ENCODE assay signal across 8 cellular contexts in genomic region chr17:81394377-81394747, GRCh38. TPM values are rescaled to one million over a fixed set of nuclear protein-coding genes. Genes with fewer than 3 reads are reported as not detected.
A peak's percentile ranks its signal among the peaks of the same experiment; 100 is the strongest.
DNase-seq lines count a peak whose midpoint lies in the region; ATAC-seq and TF ChIP-seq lines count a peak whose summit lies in the region.

No MANE protein-coding gene starts in this region.

- TF ChIP-seq CTCF in ascending aorta (IDR thresholded peaks at IDR 0.05) (peak in 1 of 3 experiments; percentile 14), upper lobe of right lung (IDR thresholded peaks at IDR 0.05) (no peak)

- no peaks in the 10 kb centered on the region for H3K27me3 ChIP-seq in ascending aorta
- no peaks in the 10 kb centered on the region for H3K27me3 ChIP-seq in upper lobe of right lung

- H3K27ac Mint-ChIP-seq in activated naive CD4-positive, alpha-beta T cell treated with anti-CD3 and anti-CD28 coated beads, Interleukin-2, amount 50 U/mL, for 24 hours: peak overlapping the region; percentile 39
- no peak overlapping the region for H3K27ac Mint-ChIP-seq in activated naive CD4-positive, alpha-beta T cell treated with anti-CD3 and anti-CD28 coated beads for 36 hours
- H3K27ac Mint-ChIP-seq in memory B cell: peak overlapping the region; percentile 47

- H3K9me3 ChIP-seq in ascending aorta (no peaks in the 10 kb centered on the region), upper lobe of right lung (no peaks in the 10 kb centered on the region)

- H3K4me1 ChIP-seq in ascending aorta: peaks cover 14 to 23% of the 10 kb centered on the region in 2 donors
- peaks cover 36% of the 10 kb centered on the region for H3K4me1 ChIP-seq in upper lobe of right lung

- H3K4me3 ChIP-seq in ascending aorta (peak overlapping the region; percentile 34 to 93), upper lobe of right lung (peak overlapping the region; percentile 74)

- H3K4me1 Mint-ChIP-seq in activated naive CD4-positive, alpha-beta T cell treated with anti-CD3 and anti-CD28 coated beads, Interleukin-2, amount 50 U/mL, for 24 hours: peaks cover 22% of the 10 kb centered on the region
- H3K4me1 Mint-ChIP-seq in activated naive CD4-positive, alpha-beta T cell treated with anti-CD3 and anti-CD28 coated beads for 36 hours (ENCODE audit: low read depth): peaks cover 29% of the 10 kb centered on the region
- H3K4me1 Mint-ChIP-seq in memory B cell: peaks cover 2% of the 10 kb centered on the region

- DNase-seq in activated naive CD4-positive, alpha-beta T cell treated with anti-CD3 and anti-CD28 coated beads for 36 hours: no peak
- DNase-seq in ascending aorta (ENCODE audit: low spot score in 2 of 2) (no peak), memory B cell (ENCODE audit: low spot score in 2 of 2) (no peak), upper lobe of right lung (no peak), NCI-H2196 (lab: John Stamatoyannopoulos, UW; ENCODE audit: unreplicated experiment) (no peak), COR-L47 (lab: John Stamatoyannopoulos, UW) (no peak)

- no peaks in the 10 kb centered on the region for H3K36me3 ChIP-seq in ascending aorta
- no peaks in the 10 kb centered on the region for H3K36me3 ChIP-seq in upper lobe of right lung

- no peaks in the 10 kb centered on the region for H3K36me3 Mint-ChIP-seq in activated naive CD4-positive, alpha-beta T cell treated with anti-CD3 and anti-CD28 coated beads, Interleukin-2, amount 50 U/mL, for 24 hours
- no peaks in the 10 kb centered on the region for H3K36me3 Mint-ChIP-seq in activated naive CD4-positive, alpha-beta T cell treated with anti-CD3 and anti-CD28 coated beads for 36 hours (ENCODE audit: low read depth)
- H3K36me3 Mint-ChIP-seq in memory B cell: peaks cover 2% of the 10 kb centered on the region

- CTCF ChIA-PET in activated naive CD4-positive, alpha-beta T cell treated with anti-CD3 and anti-CD28 coated beads for 36 hours (lab: Charles Lee): interaction anchor here (0.9 to 1.1 kb wide), 2 partner anchors 90 to 103 kb away, joined by 3 to 4 read pairs; no protein-coding TSS in a partner anchor

- H3K4me3 Mint-ChIP-seq in activated naive CD4-positive, alpha-beta T cell treated with anti-CD3 and anti-CD28 coated beads, Interleukin-2, amount 50 U/mL, for 24 hours: peak overlapping the region; percentile 33
- H3K4me3 Mint-ChIP-seq in activated naive CD4-positive, alpha-beta T cell treated with anti-CD3 and anti-CD28 coated beads for 36 hours: no peak overlapping the region
- no peak overlapping the region for H3K4me3 Mint-ChIP-seq in memory B cell

- H3K9me3 Mint-ChIP-seq in activated naive CD4-positive, alpha-beta T cell treated with anti-CD3 and anti-CD28 coated beads, Interleukin-2, amount 50 U/mL, for 24 hours: no peaks in the 10 kb centered on the region
- no peaks in the 10 kb centered on the region for H3K9me3 Mint-ChIP-seq in activated naive CD4-positive, alpha-beta T cell treated with anti-CD3 and anti-CD28 coated beads for 36 hours
- no peaks in the 10 kb centered on the region for H3K9me3 Mint-ChIP-seq in memory B cell

- H3K27me3 Mint-ChIP-seq in activated naive CD4-positive, alpha-beta T cell treated with anti-CD3 and anti-CD28 coated beads, Interleukin-2, amount 50 U/mL, for 24 hours: peaks cover 34% of the 10 kb centered on the region
- peaks cover 58% of the 10 kb centered on the region for H3K27me3 Mint-ChIP-seq in activated naive CD4-positive, alpha-beta T cell treated with anti-CD3 and anti-CD28 coated beads for 36 hours (ENCODE audit: low read depth)
- peaks cover 13% of the 10 kb centered on the region for H3K27me3 Mint-ChIP-seq in memory B cell

- intact Hi-C loops in activated naive CD4-positive, alpha-beta T cell treated with anti-CD3 and anti-CD28 coated beads for 36 hours (cut with micrococcal nuclease): loop anchor here (1.0 to 10.0 kb wide), 4 partner anchors 33 to 140 kb away; partner anchors contain the start of genes ACTG1 and SLC38A10
- intact Hi-C loops in ascending aorta (cut with DNase I) (loop anchor here (1.0 to 2.0 kb wide), 5 partner anchors 32 to 119 kb away; partner anchors contain the start of gene SLC38A10), upper lobe of right lung (cut with DNase I) (no loop called here)

- H3K27ac ChIP-seq in ascending aorta (peak overlapping the region; percentile 45 to 97), upper lobe of right lung (peak overlapping the region; percentile 56)

- no peak for ATAC-seq in memory B cell (ENCODE audit: low read depth)
- no peak for ATAC-seq in upper lobe of right lung
- ATAC-seq in GM19351 (IDR thresholded peaks at IDR 0.05; ENCODE audit: unreplicated experiment): no peak

RNA-seq across cellular contexts. Expression of gene BAHCC1, which starts 0.9 kb away (rescaled TPM):
- under 1 TPM in 1 of 2 experiments, not detected in 1; 0.02 TPM for total RNA-seq in activated naive CD4-positive, alpha-beta T cell treated with anti-CD3 and anti-CD28 coated beads for 36 hours
- total RNA-seq in ascending aorta (29.1 TPM), upper lobe of right lung (23.3 TPM)

Comparison
In these comparisons a context has a peak if more than half of its experiments do, and no peak if none do; other contexts are left out.
1. RNA of gene BAHCC1, which starts 0.9 kb away (total RNA-seq): 29.1 TPM in ascending aorta (single experiment) and 23.3 TPM in upper lobe of right lung (single experiment); 0.02 TPM in activated naive CD4-positive, alpha-beta T cell treated with anti-CD3 and anti-CD28 coated beads for 36 hours; every median in the first group is over 10 times any median in the second.